In the genomic region with DNA sequence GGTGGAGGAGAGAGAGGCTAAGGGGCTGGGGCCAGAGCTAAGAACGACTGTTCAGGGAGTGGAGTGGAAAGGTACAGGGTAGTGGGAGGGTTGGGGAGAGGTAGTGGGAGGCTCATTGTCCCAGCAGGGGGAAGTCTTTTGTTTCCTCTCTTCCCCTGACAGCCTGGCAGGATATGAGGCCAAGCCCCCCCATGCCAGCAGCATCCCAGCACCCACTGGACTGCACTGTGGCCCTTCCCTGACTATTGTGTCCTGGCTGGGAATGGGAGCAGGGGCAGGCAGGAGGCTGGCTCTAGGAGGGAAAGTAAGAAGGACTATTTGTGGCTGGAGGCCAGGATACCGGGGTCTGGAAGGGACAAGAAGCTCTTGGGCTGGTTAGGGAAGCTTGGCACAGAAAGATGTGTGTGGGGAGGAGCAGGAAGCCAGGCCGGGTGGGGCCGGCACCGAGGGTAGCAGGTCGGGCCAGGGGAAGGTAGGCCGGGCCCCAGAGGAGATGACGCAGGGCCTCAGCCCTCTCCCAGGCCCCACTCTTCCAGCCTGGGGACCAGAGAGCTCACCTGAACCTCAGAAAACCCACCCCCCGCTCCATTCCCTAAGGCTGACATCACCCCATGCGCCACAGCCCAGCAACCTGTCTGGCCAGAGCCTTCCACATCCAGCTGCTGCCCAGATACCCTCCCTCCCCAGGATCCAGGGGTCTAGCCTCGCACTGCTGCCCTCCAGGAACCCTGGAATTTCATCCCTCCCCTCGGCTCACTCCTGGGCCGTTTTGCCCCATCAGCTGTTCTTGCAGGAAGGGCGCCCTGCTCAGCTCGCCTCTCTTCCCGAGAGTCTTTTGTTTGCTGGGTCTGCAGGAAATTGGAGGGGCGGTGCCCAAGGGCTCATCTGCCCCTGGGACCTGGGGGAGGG, we compare ENCODE assay signal across 8 cellular contexts. TPM values are rescaled to one million over a fixed set of nuclear protein-coding genes. Genes with fewer than 3 reads are reported as not detected.
DNase-seq lines count a peak whose midpoint lies in the region; ATAC-seq and TF ChIP-seq lines count a peak whose summit lies in the region.

No MANE protein-coding gene starts in this region.

- no peaks in the 10 kb centered on the region for H3K27me3 ChIP-seq in CD8-positive, alpha-beta T cell (ENCODE audit: insufficient read depth, low read length)
- H3K27me3 ChIP-seq in OCI-LY3 (ENCODE audit: low read depth, low read length) (no peaks in the 10 kb centered on the region), esophagus squamous epithelium (no peaks in the 10 kb centered on the region)

- H3K9me3 Mint-ChIP-seq in CD8-positive, alpha-beta T cell, result no peaks in the 10 kb centered on the region
- H3K9me3 Mint-ChIP-seq in nephron progenitor cell, result no peaks in the 10 kb centered on the region

- H3K9ac ChIP-seq in OCI-LY3 (ENCODE audit: low read length), result no peak overlapping the region

- no peak overlapping the region for H3K27ac ChIP-seq in CD8-positive, alpha-beta T cell (ENCODE audit: low read depth, low read length)
- H3K27ac ChIP-seq in OCI-LY3 (ENCODE audit: low read length), result no peak overlapping the region
- H3K27ac ChIP-seq in esophagus squamous epithelium, result peak overlapping the region; percentile 75 to 89 (median 82)

- POLR2A ChIA-PET in CD8-positive, alpha-beta T cell (lab: Charles Lee), result interaction anchor here (0.6 kb wide), 1 partner anchor 16 kb away, joined by 3 read pairs; no protein-coding TSS in a partner anchor

- no peak overlapping the region for H3K4me3 ChIP-seq in CD8-positive, alpha-beta T cell (ENCODE audit: low read depth, low read length)
- H3K4me3 ChIP-seq in OCI-LY3 (ENCODE audit: low read length), result no peak overlapping the region
- H3K4me3 ChIP-seq in esophagus squamous epithelium, result peak overlapping the region in 2 of 4 donors; percentile 44 to 61

- no peaks in the 10 kb centered on the region for H4K20me1 ChIP-seq in OCI-LY3 (ENCODE audit: insufficient read depth, low read length)

- TF ChIP-seq POLR2A in esophagus squamous epithelium (IDR thresholded peaks at IDR 0.05), result no peak

- ATAC-seq in CD8-positive, alpha-beta T cell, result no peak
- ATAC-seq in HG02759 (IDR thresholded peaks at IDR 0.05; ENCODE audit: unreplicated experiment), result no peak

- H3K79me2 ChIP-seq in OCI-LY3 (ENCODE audit: low read length), result no peaks in the 10 kb centered on the region

- CTCF ChIA-PET in CD8-positive, alpha-beta T cell (lab: Charles Lee), result interaction anchor here (1.0 kb wide), 1 partner anchor 16 kb away, joined by 5 read pairs; the partner anchor contains the start of gene SLC12A9

- H3K4me1 Mint-ChIP-seq in CD8-positive, alpha-beta T cell (ENCODE audit: low read depth), result peaks cover 8% of the 10 kb centered on the region
- H3K4me1 Mint-ChIP-seq in nephron progenitor cell, result peaks cover 56% of the 10 kb centered on the region

- H3K4me2 ChIP-seq in OCI-LY3 (ENCODE audit: low read length), result peak overlapping the region; percentile 8; the same call in 1 of the 2 replicates

- DNase-seq in CD8-positive, alpha-beta T cell, result no peak
- DNase-seq in esophagus squamous epithelium (lab: John Stamatoyannopoulos, UW) (no peak), nephron progenitor cell (peak; percentile 54), NCI-H1930 (lab: John Stamatoyannopoulos, UW) (no peak), activated gamma-delta T cell (lab: John Stamatoyannopoulos, UW) (no peak), NCI-H1105 (lab: John Stamatoyannopoulos, UW) (no peak)

- H3K27me3 Mint-ChIP-seq in CD8-positive, alpha-beta T cell (ENCODE audit: low read depth), result no peaks in the 10 kb centered on the region
- peaks cover 4% of the 10 kb centered on the region for H3K27me3 Mint-ChIP-seq in nephron progenitor cell (ENCODE audit: low read depth, poor library complexity)

- H3K36me3 ChIP-seq in CD8-positive, alpha-beta T cell (ENCODE audit: insufficient read depth, low read length), result no peaks in the 10 kb centered on the region
- H3K36me3 ChIP-seq in OCI-LY3 (replicated peaks; ENCODE audit: low read depth, low read length), result no peaks in the 10 kb centered on the region
- no peaks in the 10 kb centered on the region for H3K36me3 ChIP-seq in esophagus squamous epithelium

- TF ChIP-seq CTCF in CD8-positive, alpha-beta T cell (IDR thresholded peaks at IDR 0.05), result no peak
- no peak for TF ChIP-seq CTCF in OCI-LY3 (IDR thresholded peaks at IDR 0.05; ENCODE audit: low read depth, low read length)
- TF ChIP-seq CTCF in esophagus squamous epithelium (IDR thresholded peaks at IDR 0.05), result no peak
- TF ChIP-seq CTCF in nephron progenitor cell (IDR thresholded peaks at IDR 0.05), result no peak

- no peak overlapping the region for H2AFZ ChIP-seq in OCI-LY3 (ENCODE audit: low read depth, low read length)

- intact Hi-C loops in CD8-positive, alpha-beta T cell (cut with DNase I, micrococcal nuclease), result loop anchor here (5.0 to 10.0 kb wide), 2 partner anchors 129 to 821 kb away; partner anchors contain the start of genes POP7 (in 1 of the 2) and ZKSCAN1 (in 1 of the 2)
- intact Hi-C loops in esophagus squamous epithelium (cut with DNase I), result no loop called here

- peak overlapping the region; percentile 15 for H3K4me3 Mint-ChIP-seq in CD8-positive, alpha-beta T cell
- peak overlapping the region; percentile 51 for H3K4me3 Mint-ChIP-seq in nephron progenitor cell

- H3K9me3 ChIP-seq in CD8-positive, alpha-beta T cell (ENCODE audit: low read length), result no peaks in the 10 kb centered on the region
- H3K9me3 ChIP-seq in OCI-LY3 (ENCODE audit: insufficient read depth, low read length), result no peaks in the 10 kb centered on the region
- H3K9me3 ChIP-seq in esophagus squamous epithelium, result no peaks in the 10 kb centered on the region

- H3K4me1 ChIP-seq in CD8-positive, alpha-beta T cell (ENCODE audit: insufficient read depth, low read length), result peaks cover 4% of the 10 kb centered on the region
- H3K4me1 ChIP-seq in OCI-LY3 (ENCODE audit: low read length) (peaks cover 6% of the 10 kb centered on the region; the same call in 1 of the 2 replicates), esophagus squamous epithelium (peaks cover 8 to 21% (median 11%) of the 10 kb centered on the region in 3 donors)

- 23 to 41% methylated on average over 13 to 14 of the region's 17 CpGs for WGBS in esophagus squamous epithelium, 2 donors

- H3K36me3 Mint-ChIP-seq in CD8-positive, alpha-beta T cell, result no peaks in the 10 kb centered on the region
- peaks cover 6% of the 10 kb centered on the region for H3K36me3 Mint-ChIP-seq in nephron progenitor cell (ENCODE audit: low read depth)

- H3K27ac Mint-ChIP-seq in CD8-positive, alpha-beta T cell, result no peak overlapping the region
- H3K27ac Mint-ChIP-seq in nephron progenitor cell, result peak overlapping the region; percentile 89

RNA-seq across cellular contexts. Expression of gene EPHB4, which starts 8.8 kb away (rescaled TPM):
- 10 to 100 TPM; 10.7 to 11.0 TPM for total RNA-seq in CD8-positive, alpha-beta T cell
- total RNA-seq in esophagus squamous epithelium, result 10 to 100 TPM; 29.1 to 55.0 (median 36.5) TPM

RNA-seq across cellular contexts. Expression of gene SLC12A9, which starts 16.4 kb away (rescaled TPM):
- total RNA-seq in CD8-positive, alpha-beta T cell, result 10 to 100 TPM; 23.4 to 26.6 TPM
- 10 to 100 TPM in 3 of 4 donors, 1 to 10 TPM in 1; 9.9 to 19.6 (median 17.3) TPM for total RNA-seq in esophagus squamous epithelium

RNA-seq across cellular contexts. Expression of gene TRIP6, which starts 31.0 kb away (rescaled TPM):
- total RNA-seq in CD8-positive, alpha-beta T cell, result 1 to 10 TPM; 3.9 to 4.1 TPM
- 100 to 1,000 TPM in 2 of 4 donors, 10 to 100 TPM in 2; 81.4 to 109 (median 93.7) TPM for total RNA-seq in esophagus squamous epithelium

RNA-seq across cellular contexts. Expression of gene SRRT, which starts 38.7 kb away (rescaled TPM):
- 100 to 1,000 TPM; 491 to 496 TPM for total RNA-seq in CD8-positive, alpha-beta T cell
- total RNA-seq in esophagus squamous epithelium, result 10 to 100 TPM; 53.8 to 91.0 (median 68.4) TPM

RNA-seq across cellular contexts. Expression of gene UFSP1, which starts 53.4 kb away (rescaled TPM):
- total RNA-seq in CD8-positive, alpha-beta T cell, result 1 to 10 TPM; 2.1 TPM
- total RNA-seq in esophagus squamous epithelium, result 1 to 10 TPM; 1.3 to 8.4 (median 5.5) TPM

Comparison
In these comparisons a context has a peak if more than half of its experiments do, and no peak if none do; other contexts are left out.
1. H3K27ac ChIP-seq: peak in esophagus squamous epithelium (4 of 4); none in CD8-positive, alpha-beta T cell (single experiment) and OCI-LY3 (single experiment).
2. RNA of gene TRIP6, which starts 31.0 kb away (total RNA-seq): 81.4 to 109 TPM in esophagus squamous epithelium; 3.9 to 4.1 TPM in CD8-positive, alpha-beta T cell; every median in the first group is over 10 times any median in the second.